Comparison of ENCODE assay signal across 26 cellular contexts in genomic region chr17:71484546-71484945, GRCh38.
"Had no signal": no experiment of that assay in that cellular context is flagged by ENCODE, and none has a peak within 500 bp of the region (broad histone marks: within the 10 kb centered on the region; RNA-seq: fewer than 3 reads in every experiment).

No MANE protein-coding gene starts in this region.

- H3K36me3 ChIP-seq: left ventricle myocardium inferior, neutrophil, right atrium auricular region, spleen, suprapubic skin, tibial nerve, uterus had no signal

- H3K9me3 ChIP-seq: left ventricle myocardium inferior, mucosa of descending colon, neutrophil, right atrium auricular region, spleen, suprapubic skin, tibial nerve, uterus had no signal

- H3K4me3 Mint-ChIP-seq: memory B cell; naive thymus-derived CD8-positive, alpha-beta T cell; nephron; neural crest cell; stimulated activated effector memory CD8-positive, alpha-beta T cell treated with anti-CD3 and anti-CD28 coated beads, Interleukin-12 subunit alpha, Interleukin-12 subunit beta, amount 100 ng/mL, for 72 hours; stimulated activated naive CD8-positive, alpha-beta T cell treated with anti-CD3 and anti-CD28 coated beads, Interleukin-15, Interleukin-2, amounts not matched to agents 100 ng/mL and 50 ng/mL, for 24 hours; type B pancreatic cell had no signal

- H3K4me1 Mint-ChIP-seq: memory B cell; naive thymus-derived CD8-positive, alpha-beta T cell; neural crest cell; stimulated activated effector memory CD8-positive, alpha-beta T cell treated with anti-CD3 and anti-CD28 coated beads, Interleukin-12 subunit alpha, Interleukin-12 subunit beta, amount 100 ng/mL, for 72 hours had no signal

- H3K4me2 ChIP-seq: hepatocyte had no signal

- H3K4me1 ChIP-seq: left ventricle myocardium inferior, parathyroid adenoma, right atrium auricular region, spleen, suprapubic skin, tibial nerve, uterus had no signal

- H3K27me3 ChIP-seq: hepatocyte, neutrophil, right atrium auricular region, spleen, suprapubic skin, tibial nerve, uterus had no signal

- H3K27ac Mint-ChIP-seq: memory B cell; naive thymus-derived CD8-positive, alpha-beta T cell; progenitor cell of endocrine pancreas; stimulated activated effector memory CD8-positive, alpha-beta T cell treated with anti-CD3 and anti-CD28 coated beads, Interleukin-12 subunit alpha, Interleukin-12 subunit beta, amount 100 ng/mL, for 72 hours; stimulated activated naive CD8-positive, alpha-beta T cell treated with anti-CD3 and anti-CD28 coated beads, Interleukin-15, Interleukin-2, amounts not matched to agents 100 ng/mL and 50 ng/mL, for 24 hours; type B pancreatic cell had no signal

- H3K27ac ChIP-seq: hepatocyte, left ventricle myocardium inferior, neutrophil, parathyroid adenoma, right atrium auricular region, spleen, suprapubic skin, tibial nerve, uterus had no signal

- H3K36me3 Mint-ChIP-seq: memory B cell; naive thymus-derived CD8-positive, alpha-beta T cell; stimulated activated effector memory CD8-positive, alpha-beta T cell treated with anti-CD3 and anti-CD28 coated beads, Interleukin-12 subunit alpha, Interleukin-12 subunit beta, amount 100 ng/mL, for 72 hours; type B pancreatic cell had no signal

- H3K27me3 Mint-ChIP-seq: memory B cell; naive thymus-derived CD8-positive, alpha-beta T cell; progenitor cell of endocrine pancreas; stimulated activated naive CD8-positive, alpha-beta T cell treated with anti-CD3 and anti-CD28 coated beads, Interleukin-15, Interleukin-2, amounts not matched to agents 100 ng/mL and 50 ng/mL, for 24 hours had no signal

- H3K9me3 Mint-ChIP-seq: memory B cell; nephron; neural crest cell; stimulated activated naive CD8-positive, alpha-beta T cell treated with anti-CD3 and anti-CD28 coated beads, Interleukin-15, Interleukin-2, amounts not matched to agents 100 ng/mL and 50 ng/mL, for 24 hours; type B pancreatic cell had no signal

- DNase-seq: islet precursor cell; left ventricle myocardium inferior; midbrain; mucosa of descending colon; naive thymus-derived CD8-positive, alpha-beta T cell; occipital lobe; small intestine; spleen; stimulated activated CD4-positive, alpha-beta T cell treated with anti-CD3 and anti-CD28 coated beads, Interleukin-4, amount 100 ng/mL, for 24 hours; stimulated activated naive CD4-positive, alpha-beta T cell; uterus had no signal

- H3K4me3 ChIP-seq: hepatocyte, left ventricle myocardium inferior, lung, mucosa of descending colon, right atrium auricular region, spleen, suprapubic skin, tibial nerve, uterus had no signal

- H2AFZ ChIP-seq: hepatocyte, parathyroid adenoma had no signal

- ATAC-seq: mucosa of descending colon; naive thymus-derived CD8-positive, alpha-beta T cell; sciatic nerve; stimulated activated effector memory CD8-positive, alpha-beta T cell treated with anti-CD3 and anti-CD28 coated beads, Interleukin-12 subunit alpha, Interleukin-12 subunit beta, amount 100 ng/mL, for 72 hours had no signal

- H3K9ac ChIP-seq: parathyroid adenoma had no signal

- H3K79me2 ChIP-seq: hepatocyte, parathyroid adenoma had no signal
